ENCODE assay signal across 16 cellular contexts in genomic region chr18:78629426-78629825, GRCh38.
"Had no signal": no experiment of that assay in that cellular context is flagged by ENCODE, and none has a peak within 500 bp of the region (broad histone marks: within the 10 kb centered on the region; RNA-seq: fewer than 3 reads in every experiment).

No MANE protein-coding gene starts in this region.

- DNase-seq: KBM-7, NCI-H1092, NCI-H1105 treated with DMSO at 0.1 percent for 48 hours, NCI-H1417 treated with DMSO at 0.1 percent for 48 hours, NCI-H146, NCI-H1694 treated with DMSO at 0.1 percent for 48 hours, NCI-H1930, NCI-H2081, NCI-H2107, NCI-H2227 treated with DMSO at 0.1 percent for 48 hours, NCI-H524, NCI-H526 treated with DMSO at 0.1 percent for 48 hours, NCI-H748 treated with DMSO at 0.1 percent for 48 hours, RPMI8226, SHP77, SK-N-SH had no signal

- H3K4me2 ChIP-seq: SK-N-SH had no signal

- H3K9me3 ChIP-seq: SK-N-SH had no signal

- H3K9ac ChIP-seq: SK-N-SH had no signal
